9 cellular contexts compared by ENCODE assay signal in the genomic region with DNA sequence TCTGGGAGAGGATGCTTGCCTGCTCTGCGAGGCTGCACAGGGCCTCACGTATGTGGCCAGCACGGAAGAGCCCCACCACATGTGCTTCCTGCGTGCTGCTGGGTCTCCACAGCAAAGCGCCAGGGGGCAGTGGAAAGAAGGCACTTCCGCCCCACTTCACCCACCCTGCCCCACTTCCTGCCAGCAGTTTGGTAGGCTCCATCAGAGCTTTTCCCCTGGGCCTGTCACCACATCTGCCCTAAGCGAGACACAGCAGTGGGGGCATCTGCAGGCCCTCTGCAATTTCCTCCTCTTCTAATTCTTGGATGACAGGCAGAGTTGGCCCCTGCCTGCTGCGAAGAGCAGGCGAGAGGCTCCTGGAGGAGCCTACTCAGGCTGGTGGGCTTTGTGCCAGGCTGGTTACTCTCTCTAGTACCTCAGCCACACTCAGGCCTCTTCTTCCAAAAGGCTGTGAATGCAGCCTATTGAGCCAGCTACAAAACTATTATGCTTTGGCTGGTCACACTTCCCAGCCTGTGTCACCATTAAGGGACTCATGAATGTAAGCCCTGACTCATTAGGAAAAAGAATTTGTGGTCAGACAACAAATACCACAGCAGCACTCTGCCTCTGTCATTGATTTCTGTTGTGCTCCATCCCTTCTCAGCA. TPM values are rescaled to one million over a fixed set of nuclear protein-coding genes. Genes with fewer than 3 reads are reported as not detected.
DNase-seq lines count a peak whose midpoint lies in the region; ATAC-seq, FAIRE-seq and TF ChIP-seq lines count a peak whose summit lies in the region.
"Had no signal": no experiment of that assay in that cellular context is flagged by ENCODE, and none has a peak within 500 bp of the region (broad histone marks: within the 10 kb centered on the region; RNA-seq: fewer than 3 reads in every experiment).

No MANE protein-coding gene starts in this region.

- H3K27ac ChIP-seq in BLaER1 treated with 17β-estradiol and CSF1 and Interleukin-3, amounts not matched to agents 10 nM and 100 nM = peak overlapping the region in 10 of 11 experiments; percentile 12 to 96 (median 84); a peak in 19 of 22 replicates
- H3K27ac ChIP-seq in GM12878 (ENCODE audit: control insufficient read depth, insufficient read depth) = peak overlapping the region; percentile 87

- H2AFZ ChIP-seq in GM12878 (ENCODE audit: control insufficient read depth, low read depth, low read length) = peak overlapping the region; percentile 80

- intact Hi-C loops in GM12878 (cut with micrococcal nuclease; ENCODE audit: unreplicated experiment) = no loop called here

- 1% methylated on average over 9 of the region's 9 CpGs for WGBS in GM12878 (ENCODE audit: insufficient coverage, insufficient replicate concordance, low lambda C conversion rate, missing lambda C conversion rate)

- H3K36me3 ChIP-seq in BLaER1 treated with 17β-estradiol and CSF1 and Interleukin-3, amounts not matched to agents 10 nM and 100 nM = no peaks in the 10 kb centered on the region
- no peaks in the 10 kb centered on the region for H3K36me3 ChIP-seq in GM12878 (ENCODE audit: control insufficient read depth in 2 of 2, insufficient read depth in 2 of 2, low read length in 1 of 2)

- peak; percentile 94 for FAIRE-seq in GM12878 (lab: Jason Lieb, UNC)

- H4K20me1 ChIP-seq in BLaER1 treated with 17β-estradiol and CSF1 and Interleukin-3, amounts not matched to agents 10 nM and 100 nM = no peaks in the 10 kb centered on the region
- no peaks in the 10 kb centered on the region for H4K20me1 ChIP-seq in GM12878 (ENCODE audit: control insufficient read depth, insufficient read depth)

- H3K79me2 ChIP-seq in GM12878 (ENCODE audit: control insufficient read depth, insufficient read depth, low read length) = no peaks in the 10 kb centered on the region

- SMC1A ChIA-PET in GM12878 (lab: Charles Lee; ENCODE audit: uncharacterized antibody, unreplicated experiment) = interaction anchor here (0.7 to 13.0 kb wide), 32 partner anchors 10 to 260 kb away, joined by 3 to 229 read pairs (median 6); partner anchors contain the start of genes CD244, ITLN1, ITLN2 and KLHDC9

- POLR2A ChIA-PET in GM12878 (lab: Charles Lee) = interaction anchor here (0.8 to 2.5 kb wide), 8 partner anchors 12 to 232 kb away, joined by 3 to 7 read pairs (median 4); partner anchors contain the start of genes ARHGAP30, CD244 and LY9

- H3K27ac Mint-ChIP-seq in mesothelial cell of epicardium = no peak overlapping the region

- TF ChIP-seq CTCF in GM12878 (IDR thresholded peaks at IDR 0.05 in 2 of 3, conservative IDR thresholded peaks at IDR 0.05 in 1 of 3; ENCODE audit: control insufficient read depth in 2 of 3, extremely low read depth in 1 of 3, insufficient read depth in 1 of 3, low read depth in 3 of 3, low read length in 3 of 3) (peak; percentile 47 to 55 (median 53)), mesothelial cell of epicardium (IDR thresholded peaks at IDR 0.05; ENCODE audit: unreplicated experiment) (no peak)

- RAD21 ChIA-PET in GM12878 (lab: Charles Lee; ENCODE audit: unreplicated experiment) = interaction anchor here (0.8 to 10.9 kb wide), 25 partner anchors 9 to 153 kb away, joined by 3 to 193 read pairs (median 7); partner anchors contain the start of genes CD244, CD48, ITLN1 and ITLN2

- H3K9me3 ChIP-seq in BLaER1 treated with 17β-estradiol and CSF1 and Interleukin-3, amounts not matched to agents 10 nM and 100 nM (replicated peaks in 1 of 11) = no peaks in the 10 kb centered on the region
- no peaks in the 10 kb centered on the region for H3K9me3 ChIP-seq in GM12878 (replicated peaks; ENCODE audit: control insufficient read depth, insufficient read depth, low read length)

- no peaks in the 10 kb centered on the region for H3K27me3 ChIP-seq in BLaER1 treated with 17β-estradiol and CSF1 and Interleukin-3, amounts not matched to agents 10 nM and 100 nM
- no peaks in the 10 kb centered on the region for H3K27me3 ChIP-seq in GM12878 (replicated peaks in 1 of 2; ENCODE audit: control insufficient read depth in 2 of 2, insufficient read depth in 2 of 2, low read length in 1 of 2)

- in situ Hi-C loops in GM12878 (cut with MboI) = loop anchor here (5.0 kb wide), 1 partner anchor 115 kb away; the partner anchor contains the start of gene ITLN2

- H3K9ac ChIP-seq in BLaER1 treated with 17β-estradiol and CSF1 and Interleukin-3, amounts not matched to agents 10 nM and 100 nM = peak overlapping the region in 9 of 11 experiments; percentile 29 to 81 (median 69); a peak in 16 of 22 replicates
- H3K9ac ChIP-seq in GM12878 (ENCODE audit: control insufficient read depth, insufficient read depth, low read length) = peak overlapping the region; percentile 67

- no TSS peak for BruUV-seq in GM12878 (replicated peaks; lab: Mats Ljungman, UMichigan)

- peak; percentile 72 for ATAC-seq in HG03280 (IDR thresholded peaks at IDR 0.05; ENCODE audit: unreplicated experiment)
- ATAC-seq in GM12878 = peak; percentile 95
- ATAC-seq in HG03025 (IDR thresholded peaks at IDR 0.05; ENCODE audit: low FRiP score, unreplicated experiment) = no peak

- H3K4me3 ChIP-seq in BLaER1 treated with 17β-estradiol and CSF1 and Interleukin-3, amounts not matched to agents 10 nM and 100 nM = peak overlapping the region in 5 of 10 experiments; percentile 0 to 34 (median 9); a peak in 3 of 20 replicates
- no peak overlapping the region for H3K4me3 ChIP-seq in GM12878

- CTCF ChIA-PET in GM12878 (lab: Yijun Ruan, JAX) = interaction anchor here (0.9 to 8.2 kb wide), 30 partner anchors 10 to 260 kb away, joined by 3 to 349 read pairs (median 6); partner anchors contain the start of genes CD244, ITLN1, ITLN2 and KLHDC9

- H3K9me3 Mint-ChIP-seq in mesothelial cell of epicardium = no peaks in the 10 kb centered on the region

- no peaks in the 10 kb centered on the region for H3K27me3 Mint-ChIP-seq in mesothelial cell of epicardium (ENCODE audit: low read depth)

- H3K4me1 ChIP-seq in BLaER1 treated with 17β-estradiol and CSF1 and Interleukin-3, amounts not matched to agents 10 nM and 100 nM = peaks cover 43 to 81% (median 68%) of the 10 kb centered on the region in 10 experiments
- H3K4me1 ChIP-seq in GM12878 (ENCODE audit: control insufficient read depth, insufficient read depth, low read length) = peaks cover 28% of the 10 kb centered on the region

- peak in 1 of 2 experiments; percentile 47; a peak in 1 of 4 replicates for TF ChIP-seq EP300 in GM12878 (IDR thresholded peaks at IDR 0.05; ENCODE audit: borderline replicate concordance in 1 of 2, control insufficient read depth in 1 of 2, low read depth in 2 of 2, low read length in 2 of 2)

- H3K4me1 Mint-ChIP-seq in mesothelial cell of epicardium = peaks cover 8% of the 10 kb centered on the region

- H3K4me2 ChIP-seq in BLaER1 treated with 17β-estradiol and CSF1 and Interleukin-3, amounts not matched to agents 10 nM and 100 nM = peak overlapping the region; percentile 56 to 94 (median 85)
- peak overlapping the region; percentile 66 for H3K4me2 ChIP-seq in GM12878 (ENCODE audit: control insufficient read depth, insufficient read depth)

- peak; percentile 34; the same call in 1 of the 2 replicates for TF ChIP-seq RAD21 in GM12878 (IDR thresholded peaks at IDR 0.05; ENCODE audit: insufficient read depth, low read depth, low read length)

- TF ChIP-seq POLR2A in GM12878 (IDR thresholded peaks at IDR 0.05; ENCODE audit: low read depth, low read length) = peak; percentile 70

- no peaks in the 10 kb centered on the region for H3K36me3 Mint-ChIP-seq in mesothelial cell of epicardium

- H3K4me3 Mint-ChIP-seq in mesothelial cell of epicardium = no peak overlapping the region

- DNase-seq in GM19238 (ENCODE audit: insufficient read length, low spot score) = peak; percentile 70
- DNase-seq in T-helper 22 cell (ENCODE audit: low read depth) = peak; percentile 72
- peak; percentile 78 for DNase-seq in GM12878 (ENCODE audit: low read depth, low spot score)
- peak; percentile 54 for DNase-seq in retina
- no peak for DNase-seq in mesothelial cell of epicardium (ENCODE audit: low spot score in 2 of 2, unreplicated experiment in 2 of 2)

RNA-seq across cellular contexts. Expression of gene CD244, which starts 25.0 kb away (rescaled TPM):
- 10.8 and 11.5 TPM in 2 replicates for total RNA-seq in GM12878 (2013; cell fraction: nucleolus; rRNA removed)
- total RNA-seq in GM12878 (2014; rRNA removed) = 0.65 and 0.68 TPM in 2 replicates
- 0.60 and 0.67 TPM in 2 replicates for total RNA-seq in GM12878 (2014; rRNA removed; fragmentation: Illumina TruSeq; extraction: Trizol)
- total RNA-seq in GM12878 (2021) = 0.35 and 0.80 TPM in 2 replicates
- 1.7 TPM for polyA plus RNA-seq in GM12878 (2011; ENCODE audit: low read depth)
- 13.6 and 17.3 TPM in 2 replicates for polyA plus RNA-seq in GM12878 (2011; rRNA removed)
- polyA plus RNA-seq in GM12878 (2011; cell fraction: cytosol; rRNA removed) = 7.1 and 7.9 TPM in 2 replicates
- 10.0 and 17.8 TPM in 2 replicates for polyA plus RNA-seq in GM12878 (2011; cell fraction: nucleus; rRNA removed)
- 0.96 and 2.8 TPM in 2 replicates for polyA plus RNA-seq in GM12878 (2012)
- 0.55 and 0.78 TPM in 2 replicates for polyA plus RNA-seq in GM12878 (2014; fragmentation: Illumina TruSeq; extraction: Trizol)
- under 1 TPM; 0.24 to 0.37 TPM for polyA plus RNA-seq in GM12878 (2014; fragmentation: Nextera tagmentation; extraction: Ambion mirVana)
- polyA plus RNA-seq in GM12878 (2014; rRNA removed) = 0.59 and 0.77 TPM in 2 replicates
- polyA plus RNA-seq in GM12878 (2016; fragmentation: Nextera tagmentation; extraction: Ambion mirVana) = 1 to 10 TPM in 1 of 2 experiments, under 1 TPM in 1; 0.90 to 1.2 TPM
- 11.7 and 14.1 TPM in 2 replicates for polyA minus RNA-seq in GM12878 (2011; rRNA and poly(A)+ RNA removed)
- polyA minus RNA-seq in GM12878 (2011; cell fraction: cytosol; rRNA and poly(A)+ RNA removed) = 2.3 and 4.4 TPM in 2 replicates
- polyA minus RNA-seq in GM12878 (2011; cell fraction: nucleus; rRNA and poly(A)+ RNA removed) = 4.6 and 5.7 TPM in 2 replicates
- total RNA-seq in mesothelial cell of epicardium = not detected in 3 replicates
- total RNA-seq: fibroblast of villous mesenchyme had no signal

RNA-seq across cellular contexts. Expression of gene LY9, which starts 41.7 kb away (rescaled TPM):
- 51.7 and 54.8 TPM in 2 replicates for total RNA-seq in GM12878 (2013; cell fraction: nucleolus; rRNA removed)
- 10.7 and 12.5 TPM in 2 replicates for total RNA-seq in GM12878 (2014; rRNA removed)
- total RNA-seq in GM12878 (2014; rRNA removed; fragmentation: Illumina TruSeq; extraction: Trizol) = 6.6 and 8.0 TPM in 2 replicates
- 8.9 and 11.0 TPM in 2 replicates for total RNA-seq in GM12878 (2021)
- polyA plus RNA-seq in GM12878 (2011; ENCODE audit: low read depth) = 15.9 TPM
- 11.7 and 13.3 TPM in 2 replicates for polyA plus RNA-seq in GM12878 (2011; rRNA removed)
- polyA plus RNA-seq in GM12878 (2011; cell fraction: cytosol; rRNA removed) = 12.8 and 14.6 TPM in 2 replicates
- 11.6 and 16.1 TPM in 2 replicates for polyA plus RNA-seq in GM12878 (2011; cell fraction: nucleus; rRNA removed)
- 16.7 and 24.0 TPM in 2 replicates for polyA plus RNA-seq in GM12878 (2012)
- polyA plus RNA-seq in GM12878 (2014; fragmentation: Illumina TruSeq; extraction: Trizol) = 9.8 and 11.7 TPM in 2 replicates
- polyA plus RNA-seq in GM12878 (2014; fragmentation: Nextera tagmentation; extraction: Ambion mirVana) = 1 to 10 TPM; 2.7 to 2.8 TPM
- polyA plus RNA-seq in GM12878 (2014; rRNA removed) = 11.4 and 11.6 TPM in 2 replicates
- polyA plus RNA-seq in GM12878 (2016; fragmentation: Nextera tagmentation; extraction: Ambion mirVana) = 1 to 10 TPM; 7.4 to 9.1 TPM
- polyA minus RNA-seq in GM12878 (2011; rRNA and poly(A)+ RNA removed) = 13.6 and 16.5 TPM in 2 replicates
- 3.5 TPM in 2 replicates for polyA minus RNA-seq in GM12878 (2011; cell fraction: cytosol; rRNA and poly(A)+ RNA removed)
- 10.8 and 12.2 TPM in 2 replicates for polyA minus RNA-seq in GM12878 (2011; cell fraction: nucleus; rRNA and poly(A)+ RNA removed)
- not detected in 3 replicates for total RNA-seq in mesothelial cell of epicardium
- total RNA-seq: fibroblast of villous mesenchyme had no signal

RNA-seq across cellular contexts. Expression of gene ITLN1, which starts 47.3 kb away (rescaled TPM):
- not detected in 2 replicates for total RNA-seq in GM12878 (2013; cell fraction: nucleolus; rRNA removed)
- total RNA-seq in GM12878 (2014; rRNA removed) (not detected in 2 replicates), GM12878 (2014; rRNA removed; fragmentation: Illumina TruSeq; extraction: Trizol) (not detected in 2 replicates), GM12878 (2021) (not detected in 2 replicates), mesothelial cell of epicardium (0.63 to 0.73 TPM in 2 of 3 replicates, not detected in the other)
- not detected for polyA plus RNA-seq in GM12878 (2011; ENCODE audit: low read depth)
- polyA plus RNA-seq in GM12878 (2011; rRNA removed) (not detected in 2 replicates), GM12878 (2014; fragmentation: Illumina TruSeq; extraction: Trizol) (not detected in 2 replicates), GM12878 (2014; fragmentation: Nextera tagmentation; extraction: Ambion mirVana) (not detected), GM12878 (2014; rRNA removed) (not detected in 2 replicates), GM12878 (2016; fragmentation: Nextera tagmentation; extraction: Ambion mirVana) (not detected)
- not detected in 2 replicates for polyA plus RNA-seq in GM12878 (2011; cell fraction: cytosol; rRNA removed)
- not detected in 2 replicates for polyA plus RNA-seq in GM12878 (2011; cell fraction: nucleus; rRNA removed)
- not detected in 2 replicates for polyA plus RNA-seq in GM12878 (2012)
- not detected in 2 replicates for polyA minus RNA-seq in GM12878 (2011; rRNA and poly(A)+ RNA removed)
- polyA minus RNA-seq in GM12878 (2011; cell fraction: cytosol; rRNA and poly(A)+ RNA removed) = not detected in 2 replicates
- polyA minus RNA-seq in GM12878 (2011; cell fraction: nucleus; rRNA and poly(A)+ RNA removed) = not detected in 2 replicates
- total RNA-seq: fibroblast of villous mesenchyme had no signal

Comparison
In these comparisons a context has a peak if more than half of its experiments do, and no peak if none do; other contexts are left out.
1. DNase-seq: peak in GM19238 (single experiment), T-helper 22 cell (single experiment), GM12878 (single experiment) and retina (single experiment); none in mesothelial cell of epicardium (0 of 2).